Comparison of ENCODE assay signal across 7 cellular contexts in genomic region chr13:60044321-60044720, GRCh38.
"Had no signal": no experiment of that assay in that cellular context is flagged by ENCODE, and none has a peak within 500 bp of the region (broad histone marks: within the 10 kb centered on the region; RNA-seq: fewer than 3 reads in every experiment).

No MANE protein-coding gene starts in this region.

- FAIRE-seq: GM12878, GM12891, GM12892, GM18507, GM19239 had no signal

- ATAC-seq: GM12878 had no signal

- H3K4me3 ChIP-seq: GM12878 had no signal

- DNase-seq: GDM1, GF-D8 had no signal
